ENCODE assay signal across 16 cellular contexts in genomic region chr9:32580631-32581300, GRCh38. TPM values are rescaled to one million over a fixed set of nuclear protein-coding genes. Genes with fewer than 3 reads are reported as not detected.
A peak's percentile ranks its signal among the peaks of the same experiment; 100 is the strongest.
DNase-seq lines count a peak whose midpoint lies in the region; ATAC-seq, FAIRE-seq and TF ChIP-seq lines count a peak whose summit lies in the region.
"Had no signal": no experiment of that assay in that cellular context is flagged by ENCODE, and none has a peak within 500 bp of the region (broad histone marks: within the 10 kb centered on the region; RNA-seq: fewer than 3 reads in every experiment).

No MANE protein-coding gene starts in this region.

- CTCF ChIA-PET in A549 (lab: Yijun Ruan, JAX) = interaction anchor here (0.8 to 17.6 kb wide), 63 partner anchors 10 to 446 kb away, joined by 3 to 507 read pairs (median 5); partner anchors contain the start of genes ACO1, RIGI and SMIM27
- CTCF ChIA-PET in HCT116 (lab: Charles Lee) = interaction anchor here (0.9 to 13.3 kb wide), 23 partner anchors 8 to 645 kb away, joined by 3 to 553 read pairs (median 7); partner anchors contain the start of genes ACO1, APTX, DNAJA1 and NDUFB6

- TF ChIP-seq RAD21 in A549 (conservative IDR thresholded peaks at IDR 0.05 in 1 of 2, IDR thresholded peaks at IDR 0.05 in 1 of 2) (no peak), HCT116 (IDR thresholded peaks at IDR 0.05; ENCODE audit: low read depth) (no peak)

- H3K27ac ChIP-seq in A549 = no peak overlapping the region
- no peak overlapping the region for H3K27ac ChIP-seq in HCT116 (ENCODE audit: low read depth, low read length)
- H3K27ac ChIP-seq: epithelial cell of prostate, spleen had no signal

- no peaks in the 10 kb centered on the region for H3K79me2 ChIP-seq in HCT116 (ENCODE audit: insufficient read depth, low read length)

- TF ChIP-seq POLR2A in A549 (IDR thresholded peaks at IDR 0.05; ENCODE audit: low read length) = no peak
- TF ChIP-seq POLR2A in HCT116 (IDR thresholded peaks at IDR 0.05; ENCODE audit: borderline replicate concordance, extremely low read depth, insufficient read depth, insufficient read length) = no peak
- no peak for TF ChIP-seq POLR2A in H54 (IDR thresholded peaks at IDR 0.05; ENCODE audit: low read depth, low read length)

- no peak overlapping the region for H3K9ac ChIP-seq in HCT116 (ENCODE audit: low read length)

- H3K4me2 ChIP-seq in A549 (peak overlapping the region; percentile 43), HCT116 (ENCODE audit: low read length) (no peak overlapping the region)

- no peak overlapping the region for H3K4me3 ChIP-seq in A549
- no peak overlapping the region for H3K4me3 ChIP-seq in HCT116 (replicated peaks in 1 of 2; ENCODE audit: low read depth in 1 of 2, low read length in 2 of 2)
- H3K4me3 ChIP-seq: spleen had no signal

- H3K27me3 ChIP-seq in HCT116 (ENCODE audit: insufficient read depth, low read length) = no peaks in the 10 kb centered on the region

- RAD21 ChIA-PET in HCT116 (lab: Charles Lee; ENCODE audit: low non-redundant PET in 1 of 2, low total read pairs in 2 of 2, uncharacterized antibody in 2 of 2, unreplicated experiment in 2 of 2) = interaction anchor here (1.4 to 4.0 kb wide), 4 partner anchors 202 to 388 kb away, joined by 6 to 38 read pairs (median 21); no protein-coding TSS in a partner anchor

- no peak overlapping the region for H2AFZ ChIP-seq in HCT116 (ENCODE audit: low read depth, low read length, poor library complexity, severe bottlenecking)

- no peaks in the 10 kb centered on the region for H3K36me3 ChIP-seq in HCT116 (ENCODE audit: control insufficient read depth in 1 of 2, insufficient read depth in 2 of 2, low read length in 2 of 2)
- H3K36me3 ChIP-seq: spleen had no signal

- no TSS peak for BruUV-seq in HCT116 (replicated peaks; lab: Mats Ljungman, UMichigan)

- TF ChIP-seq EP300 in A549 (IDR thresholded peaks at IDR 0.05) = no peak

- no peak for TF ChIP-seq CTCF in A549 (IDR thresholded peaks at IDR 0.05)
- no peak for TF ChIP-seq CTCF in HCT116 (IDR thresholded peaks at IDR 0.05 in 2 of 3, conservative IDR thresholded peaks at IDR 0.05 in 1 of 3; ENCODE audit: borderline replicate concordance in 1 of 3, insufficient read depth in 1 of 3, low read depth in 2 of 3, low read length in 2 of 3)

- H3K4me1 ChIP-seq in A549 = peaks cover 8% of the 10 kb centered on the region; the same call in 2 of the 3 replicates
- H3K4me1 ChIP-seq in HCT116 (ENCODE audit: control insufficient read depth in 1 of 2, insufficient read depth in 2 of 2, low read length in 2 of 2) = no peaks in the 10 kb centered on the region

- intact Hi-C loops in HCT116 (cut with micrococcal nuclease) = loop anchor here (1.0 to 10.0 kb wide), 4 partner anchors 122 to 644 kb away; no protein-coding TSS in a partner anchor

- no peaks in the 10 kb centered on the region for H4K20me1 ChIP-seq in HCT116 (ENCODE audit: insufficient read depth)

- peak; percentile 50 to 58; a peak in 4 of 6 replicates for ATAC-seq in A549
- ATAC-seq in HCT116 = peak; percentile 38; the same call in 1 of the 2 replicates
- no peak for ATAC-seq in HG03460 (IDR thresholded peaks at IDR 0.05; ENCODE audit: unreplicated experiment)

- POLR2A ChIA-PET in A549 (lab: Yijun Ruan, JAX) = interaction anchor here (1.0 to 1.8 kb wide), 3 partner anchors 55 to 444 kb away, joined by 3 to 5 read pairs (median 5); partner anchors contain the start of genes DNAJA1 and RIGI
- POLR2A ChIA-PET in HCT116 (lab: Charles Lee) = interaction anchor here (1.2 to 3.7 kb wide), 3 partner anchors 28 to 443 kb away, joined by 3 to 24 read pairs (median 3); partner anchors contain the start of genes SMIM27 and TOPORS

- H3K9me2 ChIP-seq in HCT116 (ENCODE audit: insufficient read depth) = no peaks in the 10 kb centered on the region

- FAIRE-seq in A549 (lab: Jason Lieb, UNC) = no peak
- FAIRE-seq in H54 (lab: Jason Lieb, UNC) = no peak
- FAIRE-seq: frontal cortex had no signal

- 4% methylated on average over 3 of the region's 3 CpGs for WGBS in A549 (ENCODE audit: missing lambda C conversion rate)

- DNase-seq in A549 (ENCODE audit: low read depth in 1 of 2, low spot score in 1 of 2) (no peak), HCT116 (ENCODE audit: low read depth, low spot score) (no peak), SK-N-DZ (ENCODE audit: low spot score) (peak; percentile 11), kidney tubule cell (ENCODE audit: low spot score) (peak; percentile 9), foreskin melanocyte (no peak), H54 (ENCODE audit: insufficient read length, low spot score) (no peak)
- no peak for DNase-seq in NK-92 treated with Interleukin-12 subunit alpha and Interleukin-12 subunit beta, amount 100 ng/mL, for 24 hours (lab: John Stamatoyannopoulos, UW)
- DNase-seq: left cardiac atrium, spleen had no signal

- no peaks in the 10 kb centered on the region for H3K9me3 ChIP-seq in A549
- no peaks in the 10 kb centered on the region for H3K9me3 ChIP-seq in HCT116 (ENCODE audit: control insufficient read depth in 1 of 2, insufficient read depth in 1 of 2, low read depth in 1 of 2, low read length in 2 of 2)
- H3K9me3 ChIP-seq: spleen had no signal

TF ChIP-seq in A549, 52 proteins besides CTCF, POLR2A, EP300 and RAD21:
- no peak for TF ChIP-seq TFCP2L1 (CRISPR knock-in tag; IDR thresholded peaks at IDR 0.05)
- no peak for TF ChIP-seq POLR2AphosphoS2 (conservative IDR thresholded peaks at IDR 0.05; ENCODE audit: low read length)
- TF ChIP-seq MYC (IDR thresholded peaks at IDR 0.05; ENCODE audit: borderline replicate concordance, low read length) = no peak

TF ChIP-seq in HCT116, 20 proteins besides CTCF, POLR2A, EP300 and RAD21 (continues in another document):
- TF ChIP-seq EZH2 (IDR thresholded peaks at IDR 0.05) (no peak), SIN3A (IDR thresholded peaks at IDR 0.05; ENCODE audit: low read depth) (no peak), ATF3 (IDR thresholded peaks at IDR 0.05) (no peak), YY1 (IDR thresholded peaks at IDR 0.05; ENCODE audit: extremely low read depth, insufficient replicate concordance, low read depth, low read length) (no peak), EGR1 (IDR thresholded peaks at IDR 0.05; ENCODE audit: low read depth) (no peak), EZH2phosphoT487 (IDR thresholded peaks at IDR 0.05; ENCODE audit: borderline replicate concordance) (no peak)

RNA-seq across cellular contexts. Expression of gene NDUFB6, which starts 7.8 kb away (rescaled TPM):
- polyA plus RNA-seq in A549 (2011; rRNA removed) (64.6 and 91.0 TPM in 2 replicates), A549 (2017; fragmentation: RNase III; extraction: RNeasy Plus Mini Kit Qiagen cat#74134 plus additional on column Dnase treatment) (158 to 176 TPM (median 166 TPM) in 3 replicates)
- polyA plus RNA-seq in A549 (2012; cell fraction: cytosol; rRNA removed) = 79.9 and 96.5 TPM in 2 replicates
- polyA plus RNA-seq in A549 (2012; cell fraction: nucleus; rRNA removed) = 32.6 and 58.1 TPM in 2 replicates
- polyA minus RNA-seq in A549 (2011; rRNA and poly(A)+ RNA removed) = 9.8 and 20.2 TPM in 2 replicates
- 68.9 TPM for total RNA-seq in HCT116 (2021; ENCODE audit: unreplicated experiment)
- polyA plus RNA-seq in HCT116 (2012) = 35.7 and 50.5 TPM in 2 replicates
- polyA plus RNA-seq in SK-N-DZ (2014; cell fraction: cytosol; rRNA removed) = 99.8 and 109 TPM in 2 replicates
- polyA plus RNA-seq in SK-N-DZ (2014; cell fraction: nucleus; rRNA removed) = 44.1 and 114 TPM in 2 replicates

RNA-seq across cellular contexts. Expression of gene TOPORS, which starts 28.4 kb away (rescaled TPM):
- polyA plus RNA-seq in A549 (2011; rRNA removed) (18.8 and 22.2 TPM in 2 replicates), A549 (2017; fragmentation: RNase III; extraction: RNeasy Plus Mini Kit Qiagen cat#74134 plus additional on column Dnase treatment) (15.2 to 19.3 TPM (median 18.2 TPM) in 3 replicates)
- 3.0 and 3.1 TPM in 2 replicates for polyA plus RNA-seq in A549 (2012; cell fraction: cytosol; rRNA removed)
- polyA plus RNA-seq in A549 (2012; cell fraction: nucleus; rRNA removed) = 2.7 and 3.5 TPM in 2 replicates
- 14.9 and 16.7 TPM in 2 replicates for polyA minus RNA-seq in A549 (2011; rRNA and poly(A)+ RNA removed)
- total RNA-seq in HCT116 (2021; ENCODE audit: unreplicated experiment) = 12.7 TPM
- 5.4 and 6.8 TPM in 2 replicates for polyA plus RNA-seq in HCT116 (2012)
- 10.8 and 12.8 TPM in 2 replicates for polyA plus RNA-seq in SK-N-DZ (2014; cell fraction: cytosol; rRNA removed)
- 9.7 and 10.1 TPM in 2 replicates for polyA plus RNA-seq in SK-N-DZ (2014; cell fraction: nucleus; rRNA removed)

RNA-seq across cellular contexts. Expression of gene SMIM27, which starts 28.6 kb away (rescaled TPM):
- polyA plus RNA-seq in A549 (2011; rRNA removed) = 10.8 and 12.4 TPM in 2 replicates
- 3.3 and 3.4 TPM in 2 replicates for polyA plus RNA-seq in A549 (2012; cell fraction: cytosol; rRNA removed)
- polyA plus RNA-seq in A549 (2012; cell fraction: nucleus; rRNA removed) = 1.2 and 2.5 TPM in 2 replicates
- polyA plus RNA-seq in A549 (2017; fragmentation: RNase III; extraction: RNeasy Plus Mini Kit Qiagen cat#74134 plus additional on column Dnase treatment) = 21.1 to 22.9 TPM (median 21.7 TPM) in 3 replicates
- 1.9 and 2.7 TPM in 2 replicates for polyA minus RNA-seq in A549 (2011; rRNA and poly(A)+ RNA removed)
- 8.1 TPM for total RNA-seq in HCT116 (2021; ENCODE audit: unreplicated experiment)
- 16.2 and 21.9 TPM in 2 replicates for polyA plus RNA-seq in HCT116 (2012)
- 2.0 and 2.8 TPM in 2 replicates for polyA plus RNA-seq in SK-N-DZ (2014; cell fraction: cytosol; rRNA removed)
- 1.6 and 6.0 TPM in 2 replicates for polyA plus RNA-seq in SK-N-DZ (2014; cell fraction: nucleus; rRNA removed)

RNA-seq across cellular contexts. Expression of gene TAF1L, which starts 54.7 kb away (rescaled TPM):
- polyA plus RNA-seq in A549 (2011; rRNA removed) = 0.03 and 0.04 TPM in 2 replicates
- polyA plus RNA-seq in A549 (2012; cell fraction: cytosol; rRNA removed) = not detected in 2 replicates
- not detected in 2 replicates for polyA plus RNA-seq in A549 (2012; cell fraction: nucleus; rRNA removed)
- 0.01 TPM in 1 of 3 replicates, not detected in the others for polyA plus RNA-seq in A549 (2017; fragmentation: RNase III; extraction: RNeasy Plus Mini Kit Qiagen cat#74134 plus additional on column Dnase treatment)
- not detected in 2 replicates for polyA minus RNA-seq in A549 (2011; rRNA and poly(A)+ RNA removed)
- total RNA-seq in HCT116 (2021; ENCODE audit: unreplicated experiment) = not detected
- polyA plus RNA-seq in HCT116 (2012) = 0.01 TPM in 1 of 2 replicates, not detected in the other
- not detected in 2 replicates for polyA plus RNA-seq in SK-N-DZ (2014; cell fraction: cytosol; rRNA removed)
- polyA plus RNA-seq in SK-N-DZ (2014; cell fraction: nucleus; rRNA removed) = not detected in 2 replicates
- total RNA-seq: activated CD8-positive, alpha-beta memory T cell treated with anti-CD3 and anti-CD28 coated beads for 36 hours; activated T-helper 2 cell treated with anti-CD3 and anti-CD28 coated beads, Interferon-gamma antibody, Interleukin-2, Interleukin-4, amounts not matched to agents 10 μg/mL and 5 μg/mL and 100 μg/mL, durations not matched to agents 14 hours and 24 hours and 36 hours; left cardiac atrium; pulmonary artery endothelial cell had no signal
- polyA plus RNA-seq: CD4-positive, alpha-beta memory T cell; spleen had no signal

RNA-seq across cellular contexts. Expression of gene RIGI, which starts 54.8 kb away (rescaled TPM):
- 3.9 and 4.8 TPM in 2 replicates for polyA plus RNA-seq in A549 (2011; rRNA removed)
- polyA plus RNA-seq in A549 (2012; cell fraction: cytosol; rRNA removed) = 0.38 and 0.49 TPM in 2 replicates
- polyA plus RNA-seq in A549 (2012; cell fraction: nucleus; rRNA removed) = 0.46 and 0.69 TPM in 2 replicates
- 3.8 to 4.8 TPM (median 4.1 TPM) in 3 replicates for polyA plus RNA-seq in A549 (2017; fragmentation: RNase III; extraction: RNeasy Plus Mini Kit Qiagen cat#74134 plus additional on column Dnase treatment)
- 1.7 and 2.3 TPM in 2 replicates for polyA minus RNA-seq in A549 (2011; rRNA and poly(A)+ RNA removed)
- total RNA-seq in HCT116 (2021; ENCODE audit: unreplicated experiment) = 5.5 TPM
- 2.3 and 2.7 TPM in 2 replicates for polyA plus RNA-seq in HCT116 (2012)
- 0.17 and 0.29 TPM in 2 replicates for polyA plus RNA-seq in SK-N-DZ (2014; cell fraction: cytosol; rRNA removed)
- 0.15 and 1.1 TPM in 2 replicates for polyA plus RNA-seq in SK-N-DZ (2014; cell fraction: nucleus; rRNA removed)

Comparison
In these comparisons a context has a peak if more than half of its experiments do, and no peak if none do; other contexts are left out.
1. DNase-seq: peak in SK-N-DZ (single experiment) and kidney tubule cell (single experiment); none in A549 (0 of 2), HCT116 (single experiment), foreskin melanocyte (single experiment), H54 (single experiment) and NK-92 treated with Interleukin-12 subunit alpha and Interleukin-12 subunit beta, amount 100 ng/mL, for 24 hours (single experiment).